26 cellular contexts compared by ENCODE assay signal in the genomic region with DNA sequence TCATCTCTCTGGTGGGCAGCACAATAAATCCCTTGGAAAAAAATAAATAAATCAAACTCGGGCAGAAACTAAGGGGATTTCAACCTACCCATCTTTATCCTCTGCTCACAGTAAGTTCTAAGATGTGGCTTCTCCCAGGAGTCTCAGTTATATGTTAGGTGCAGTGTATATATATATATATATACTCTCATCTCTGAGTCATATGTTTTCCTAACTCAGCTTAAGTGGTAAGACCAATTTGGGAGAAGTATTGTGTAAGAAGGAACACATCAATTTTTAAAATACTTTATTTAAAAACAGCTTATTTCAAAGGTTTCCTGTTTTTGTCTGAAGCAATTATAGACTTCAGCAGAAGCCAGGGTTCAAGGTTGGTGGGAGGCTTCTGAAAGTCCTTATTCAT. TPM values are rescaled to one million over a fixed set of nuclear protein-coding genes. Genes with fewer than 3 reads are reported as not detected.
A peak's percentile ranks its signal among the peaks of the same experiment; 100 is the strongest.
DNase-seq lines count a peak whose midpoint lies in the region; ATAC-seq and TF ChIP-seq lines count a peak whose summit lies in the region.
"Had no signal": no experiment of that assay in that cellular context is flagged by ENCODE, and none has a peak within 500 bp of the region (broad histone marks: within the 10 kb centered on the region; RNA-seq: fewer than 3 reads in every experiment).

No MANE protein-coding gene starts in this region.

- H3K27me3 ChIP-seq in breast epithelium (no peaks in the 10 kb centered on the region), RWPE2 (ENCODE audit: insufficient read depth, poor library complexity, severe bottlenecking) (no peaks in the 10 kb centered on the region), fibroblast of lung (ENCODE audit: control insufficient read depth, insufficient read depth, low read length) (no peaks in the 10 kb centered on the region), skeletal muscle satellite cell (ENCODE audit: control insufficient read depth, insufficient read depth, low read length) (no peaks in the 10 kb centered on the region), MG63 (no peaks in the 10 kb centered on the region)
- H3K27me3 ChIP-seq: suprapubic skin had no signal

- no peaks in the 10 kb centered on the region for H3K36me3 ChIP-seq in breast epithelium
- H3K36me3 ChIP-seq in RWPE2 (ENCODE audit: low read depth) = peaks cover 36% of the 10 kb centered on the region
- peaks cover 5% of the 10 kb centered on the region for H3K36me3 ChIP-seq in fibroblast of lung (ENCODE audit: control insufficient read depth, insufficient read depth, low read length)
- H3K36me3 ChIP-seq in skeletal muscle satellite cell (ENCODE audit: insufficient read depth, low read length) = peaks cover 20% of the 10 kb centered on the region
- peaks cover 14% of the 10 kb centered on the region for H3K36me3 ChIP-seq in MG63
- H3K36me3 ChIP-seq: BE2C had no signal

- H3K4me2 ChIP-seq in fibroblast of lung (ENCODE audit: extremely low read depth, insufficient read depth, low read length) = no peak overlapping the region
- H3K4me2 ChIP-seq in skeletal muscle satellite cell (ENCODE audit: low read length) = peak overlapping the region; percentile 28

- H3K27ac Mint-ChIP-seq in MCF 10A (ENCODE audit: low read depth, unreplicated experiment) = no peak overlapping the region
- H3K27ac Mint-ChIP-seq: activated naive CD4-positive, alpha-beta T cell treated with anti-CD3 and anti-CD28 coated beads for 36 hours; H9; immature natural killer cell; stimulated activated naive B cell treated with anti-CD40 and anti-IgM and Interleukin-4, amounts not matched to agents 10 μg/mL and 1 μg/mL and 100 μg/mL, for 72 hours; T-helper 1 cell treated with Interleukin-12 subunit alpha and Interleukin-12 subunit beta and Interleukin-4 antibody, amounts not matched to agents 30 μg/mL and 1 μg/mL, for 36 hours had no signal

- no TSS peak for BruUV-seq in MCF 10A (replicated peaks; lab: Mats Ljungman, UMichigan)

- peak; percentile 72 for ATAC-seq in RWPE2 (ENCODE audit: low read depth)
- no peak for ATAC-seq in HG03432 (IDR thresholded peaks at IDR 0.05; ENCODE audit: unreplicated experiment)
- ATAC-seq: left ventricle myocardium superior; naive thymus-derived CD8-positive, alpha-beta T cell; stimulated activated naive B cell treated with anti-CD40 and anti-IgM and Interleukin-4, amounts not matched to agents 10 μg/mL and 1 μg/mL and 100 μg/mL, for 72 hours had no signal

- no peaks in the 10 kb centered on the region for H3K27me3 Mint-ChIP-seq in MCF 10A (ENCODE audit: insufficient read depth, unreplicated experiment)

- no peaks in the 10 kb centered on the region for H3K9me3 Mint-ChIP-seq in MCF 10A (ENCODE audit: unreplicated experiment)
- H3K9me3 Mint-ChIP-seq: activated naive CD4-positive, alpha-beta T cell treated with anti-CD3 and anti-CD28 coated beads for 36 hours had no signal

- no peak overlapping the region for H3K4me3 ChIP-seq in breast epithelium
- H3K4me3 ChIP-seq in RWPE2 (ENCODE audit: severe bottlenecking) = no peak overlapping the region
- H3K4me3 ChIP-seq in fibroblast of lung (replicated peaks in 1 of 4; ENCODE audit: control extremely low read depth in 1 of 4, insufficient read depth in 1 of 4, low read depth in 3 of 4, low read length in 4 of 4) = no peak overlapping the region
- H3K4me3 ChIP-seq in skeletal muscle satellite cell (ENCODE audit: low read length) = no peak overlapping the region
- no peak overlapping the region for H3K4me3 ChIP-seq in MG63
- H3K4me3 ChIP-seq: SK-N-MC, suprapubic skin had no signal

- no peak for TF ChIP-seq POLR2A in breast epithelium (IDR thresholded peaks at IDR 0.05)

- intact Hi-C loops in MCF 10A (cut with micrococcal nuclease) = no loop called here
- intact Hi-C loops in breast epithelium (cut with DNase I; ENCODE audit: low total_unique reads) = no loop called here

- H3K4me1 ChIP-seq in breast epithelium (peaks cover 0 to 2% of the 10 kb centered on the region in 2 donors), RWPE2 (ENCODE audit: insufficient read depth, poor library complexity, severe bottlenecking) (peaks cover 27% of the 10 kb centered on the region), fibroblast of lung (ENCODE audit: control insufficient read depth, extremely low read depth, insufficient read depth, low read length) (peaks cover under 1% of the 10 kb centered on the region), skeletal muscle satellite cell (ENCODE audit: control insufficient read depth, insufficient read depth, low read length) (peaks cover 22% of the 10 kb centered on the region)
- H3K4me1 ChIP-seq: BE2C, suprapubic skin had no signal

- H3K27ac ChIP-seq in breast epithelium (no peak overlapping the region), RWPE2 (ENCODE audit: poor library complexity, severe bottlenecking) (peak overlapping the region; percentile 38), fibroblast of lung (ENCODE audit: insufficient read depth, low read length) (no peak overlapping the region)
- H3K27ac ChIP-seq: SK-N-MC, suprapubic skin had no signal

- no peaks in the 10 kb centered on the region for H3K9me3 ChIP-seq in breast epithelium
- no peaks in the 10 kb centered on the region for H3K9me3 ChIP-seq in RWPE2 (ENCODE audit: severe bottlenecking)
- H3K9me3 ChIP-seq in fibroblast of lung (ENCODE audit: control insufficient read depth, insufficient read depth, low read depth, low read length) = no peaks in the 10 kb centered on the region
- H3K9me3 ChIP-seq in skeletal muscle satellite cell (replicated peaks; ENCODE audit: low read length) = peaks cover 5% of the 10 kb centered on the region
- no peaks in the 10 kb centered on the region for H3K9me3 ChIP-seq in MG63
- H3K9me3 ChIP-seq: BE2C, suprapubic skin had no signal

- peaks cover 3% of the 10 kb centered on the region for H3K79me2 ChIP-seq in fibroblast of lung (ENCODE audit: control insufficient read depth, insufficient read depth, low read length)

- H3K4me1 Mint-ChIP-seq in MCF 10A (ENCODE audit: insufficient read depth, unreplicated experiment) = peaks cover 39% of the 10 kb centered on the region
- H3K4me1 Mint-ChIP-seq: H9; immature natural killer cell; naive thymus-derived CD8-positive, alpha-beta T cell; stimulated activated naive B cell treated with anti-CD40 and anti-IgM and Interleukin-4, amounts not matched to agents 10 μg/mL and 1 μg/mL and 100 μg/mL, for 72 hours had no signal

- peaks cover 34% of the 10 kb centered on the region for H3K36me3 Mint-ChIP-seq in MCF 10A (ENCODE audit: insufficient read depth, unreplicated experiment)
- H3K36me3 Mint-ChIP-seq: immature natural killer cell; stimulated activated naive B cell treated with anti-CD40 and anti-IgM and Interleukin-4, amounts not matched to agents 10 μg/mL and 1 μg/mL and 100 μg/mL, for 72 hours had no signal

- H3K9ac ChIP-seq in fibroblast of lung (ENCODE audit: insufficient read depth, low read length) = no peak overlapping the region
- H3K9ac ChIP-seq in skeletal muscle satellite cell (ENCODE audit: low read depth, low read length) = no peak overlapping the region

- no peak overlapping the region for H3K4me3 Mint-ChIP-seq in MCF 10A (ENCODE audit: unreplicated experiment)
- H3K4me3 Mint-ChIP-seq: activated naive CD4-positive, alpha-beta T cell treated with anti-CD3 and anti-CD28 coated beads for 36 hours; H9; immature natural killer cell; naive thymus-derived CD8-positive, alpha-beta T cell; stimulated activated naive B cell treated with anti-CD40 and anti-IgM and Interleukin-4, amounts not matched to agents 10 μg/mL and 1 μg/mL and 100 μg/mL, for 72 hours; T-helper 1 cell treated with Interleukin-12 subunit alpha and Interleukin-12 subunit beta and Interleukin-4 antibody, amounts not matched to agents 30 μg/mL and 1 μg/mL, for 36 hours had no signal

- POLR2A ChIA-PET in MCF 10A (lab: Yijun Ruan, JAX) = interaction anchor here (0.6 kb wide), 1 partner anchor 97 kb away, joined by 3 read pairs; no protein-coding TSS in a partner anchor

- H4K20me1 ChIP-seq in fibroblast of lung (ENCODE audit: control insufficient read depth, extremely low read depth, insufficient read depth, low read length) = no peaks in the 10 kb centered on the region

- H2AFZ ChIP-seq in fibroblast of lung (ENCODE audit: low read length) = no peak overlapping the region

- DNase-seq in MCF 10A (ENCODE audit: unreplicated experiment) (peak; percentile 37), breast epithelium (ENCODE audit: low spot score in 2 of 2) (no peak), RWPE2 (ENCODE audit: low spot score) (no peak), fibroblast of lung (ENCODE audit: low read depth in 2 of 2) (peak; percentile 34 to 76), MG63 (no peak), DMS79 (lab: John Stamatoyannopoulos, UW) (no peak)
- DNase-seq: activated CD8-positive, alpha-beta memory T cell treated with anti-CD3 and anti-CD28 coated beads for 24 hours; activated naive CD4-positive, alpha-beta T cell treated with anti-CD3 and anti-CD28 coated beads for 36 hours; activated T-cell treated with anti-CD3 and anti-CD28 coated beads, Interleukin-2, amount 50 U/mL, for 1 hour; BE2C; central memory CD4-positive, alpha-beta T cell; H9; hippocampal formation; immature natural killer cell; left ventricle myocardium superior; midbrain; naive thymus-derived CD8-positive, alpha-beta T cell; NCI-H146; stimulated activated CD4-positive, alpha-beta T cell treated with anti-CD3 and anti-CD28 coated beads, Interleukin-12 subunit alpha, Interleukin-12 subunit beta, amount 100 ng/mL, for 4 hours; stimulated activated CD4-positive, alpha-beta T cell treated with anti-CD3 and anti-CD28 coated beads, Interleukin-4, amount 100 ng/mL, for 24 hours; stimulated activated naive B cell treated with anti-CD40 and anti-IgM and Interleukin-4, amounts not matched to agents 10 μg/mL and 1 μg/mL and 100 μg/mL, for 72 hours had no signal

- TF ChIP-seq CTCF in MCF 10A (IDR thresholded peaks at IDR 0.05; ENCODE audit: unreplicated experiment) = no peak
- no peak for TF ChIP-seq CTCF in breast epithelium (IDR thresholded peaks at IDR 0.05)
- no peak for TF ChIP-seq CTCF in RWPE2 (IDR thresholded peaks at IDR 0.05; ENCODE audit: poor library complexity, severe bottlenecking)
- no peak for TF ChIP-seq CTCF in fibroblast of lung (conservative IDR thresholded peaks at IDR 0.05 in 1 of 2, IDR thresholded peaks at IDR 0.05 in 1 of 2; ENCODE audit: low read depth in 1 of 2, low read length in 2 of 2)

- CTCF ChIA-PET in MCF 10A (lab: Yijun Ruan, JAX) = interaction anchor here (0.6 kb wide), 1 partner anchor 16 kb away, joined by 3 read pairs; no protein-coding TSS in a partner anchor

RNA-seq across cellular contexts. Expression of a gene that starts 20.3 kb away (rescaled TPM):
- total RNA-seq in MCF 10A (2022) (86.1 and 89.1 TPM in 2 replicates), breast epithelium (100 to 1,000 TPM in 1 of 3 donors, 10 to 100 TPM in 2; 32.2 to 121 (median 54.0) TPM), fibroblast of lung (74.7 and 102 TPM in 2 replicates)
- 80.4 and 189 TPM in 2 replicates for polyA plus RNA-seq in fibroblast of lung
- 55.9 and 140 TPM in 2 replicates for polyA plus RNA-seq in fibroblast of lung (2012)
- polyA minus RNA-seq in fibroblast of lung (ENCODE audit: low replicate concordance) = 64.8 and 128 TPM in 2 replicates
- 88.9 and 89.2 TPM in 2 replicates for total RNA-seq in skeletal muscle satellite cell (2012; rRNA removed)
- total RNA-seq in MG63 (2014; rRNA removed; shearing (Covaris generic); ENCODE audit: low replicate concordance) = 10.1 and 23.4 TPM in 2 replicates
- total RNA-seq: naive thymus-derived CD8-positive, alpha-beta T cell had no signal

Comparison
In these comparisons a context has a peak if more than half of its experiments do, and no peak if none do; other contexts are left out.
1. DNase-seq: peak in MCF 10A (single experiment) and fibroblast of lung (2 of 2); none in breast epithelium (0 of 2), RWPE2 (single experiment), MG63 (single experiment) and DMS79 (single experiment).